8 cellular contexts compared by ENCODE assay signal in the genomic region with DNA sequence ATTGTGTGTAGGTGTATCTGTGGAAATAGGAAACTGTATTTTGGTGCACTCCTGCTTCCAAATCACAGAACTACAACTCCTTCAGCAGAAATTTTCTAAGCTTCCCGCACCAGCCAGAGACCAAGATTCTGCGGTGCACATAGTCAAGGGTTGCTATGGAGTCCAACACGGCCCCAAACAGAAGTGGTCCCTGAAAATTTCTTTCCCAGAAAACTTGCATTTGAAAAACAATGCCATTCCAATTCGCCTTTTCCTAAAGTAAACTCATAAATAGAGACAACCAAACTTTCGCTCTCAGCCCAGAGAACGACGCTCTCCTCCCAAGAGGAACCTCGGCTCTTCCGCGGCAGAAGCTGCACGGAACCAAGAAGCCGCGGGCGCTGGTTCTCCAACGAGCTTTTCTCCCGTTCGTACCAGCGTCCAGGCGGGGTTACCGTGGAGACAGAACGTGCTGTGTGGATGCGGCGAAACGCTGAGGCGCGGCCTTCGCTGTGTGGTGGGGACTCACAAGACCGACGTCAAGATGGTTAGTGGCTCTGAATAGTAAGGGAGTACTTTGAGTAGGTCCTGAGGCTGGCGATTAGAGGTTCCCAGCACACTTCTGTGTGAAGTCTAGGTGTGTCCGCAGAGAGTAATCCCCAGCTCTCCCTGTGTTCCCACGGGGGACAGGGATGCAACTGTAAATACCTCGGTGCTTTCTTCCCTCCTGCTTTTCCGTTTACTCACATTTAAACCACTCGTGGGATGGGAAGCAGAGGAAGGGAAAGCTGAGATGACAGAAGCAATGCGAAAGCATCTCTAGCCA. TPM values are rescaled to one million over a fixed set of nuclear protein-coding genes. Genes with fewer than 3 reads are reported as not detected.
DNase-seq lines count a peak whose midpoint lies in the region; ATAC-seq and TF ChIP-seq lines count a peak whose summit lies in the region.

No MANE protein-coding gene starts in this region.

- peaks cover 6% of the 10 kb centered on the region for H3K4me1 ChIP-seq in ectodermal cell (ENCODE audit: control insufficient read depth, insufficient read depth, low read length)
- peaks cover 5% of the 10 kb centered on the region for H3K4me1 ChIP-seq in lower lobe of right lung

- H3K4me1 Mint-ChIP-seq in CD4-positive, alpha-beta T cell (ENCODE audit: low read depth), result peaks cover 14% of the 10 kb centered on the region
- peaks cover 18% of the 10 kb centered on the region for H3K4me1 Mint-ChIP-seq in activated CD8-positive, alpha-beta T cell treated with anti-CD3 and anti-CD28 coated beads for 36 hours (ENCODE audit: low read depth)

- CTCF ChIA-PET in CD4-positive, alpha-beta T cell (lab: Charles Lee), result interaction anchor here (0.5 to 2.2 kb wide), 4 partner anchors 23 to 1249 kb away, joined by 3 to 8 read pairs (median 4); no protein-coding TSS in a partner anchor
- CTCF ChIA-PET in activated CD8-positive, alpha-beta T cell treated with anti-CD3 and anti-CD28 coated beads for 36 hours (lab: Charles Lee), result interaction anchor here (0.9 to 1.6 kb wide), 8 partner anchors 9 to 247 kb away, joined by 3 to 9 read pairs (median 4); no protein-coding TSS in a partner anchor

- no peaks in the 10 kb centered on the region for H3K36me3 ChIP-seq in ectodermal cell (ENCODE audit: control insufficient read depth, insufficient read depth, low read length)
- H3K36me3 ChIP-seq in lower lobe of right lung, result peaks cover 5% of the 10 kb centered on the region

- intact Hi-C loops in CD4-positive, alpha-beta T cell (cut with DNase I, micrococcal nuclease), result loop anchor here (1.0 to 10.0 kb wide), 6 partner anchors 23 to 379 kb away; partner anchors contain the start of genes FMC1 (in 1 of the 2), UBN2 (in 1 of the 2) and ZC3HAV1 (in 1 of the 2)
- intact Hi-C loops in activated CD8-positive, alpha-beta T cell treated with anti-CD3 and anti-CD28 coated beads for 36 hours (cut with micrococcal nuclease), result no loop called here
- intact Hi-C loops in lower lobe of right lung (cut with DNase I), result no loop called here

- 2 to 3% methylated on average over 34 to 36 of the region's 36 CpGs for WGBS in ectodermal cell, 2 experiments

- POLR2A ChIA-PET in CD4-positive, alpha-beta T cell (lab: Charles Lee), result interaction anchor here (0.6 to 3.4 kb wide), 13 partner anchors 12 to 247 kb away, joined by 3 to 23 read pairs (median 6); partner anchors contain the start of genes LUC7L2 and UBN2
- POLR2A ChIA-PET in activated CD8-positive, alpha-beta T cell treated with anti-CD3 and anti-CD28 coated beads for 36 hours (lab: Charles Lee), result interaction anchor here (0.6 to 1.7 kb wide), 13 partner anchors 11 to 98 kb away, joined by 3 to 6 read pairs (median 4); partner anchors contain the start of gene UBN2

- no peaks in the 10 kb centered on the region for H3K36me3 Mint-ChIP-seq in CD4-positive, alpha-beta T cell (ENCODE audit: low read depth)
- H3K36me3 Mint-ChIP-seq in activated CD8-positive, alpha-beta T cell treated with anti-CD3 and anti-CD28 coated beads for 36 hours (ENCODE audit: low read depth), result no peaks in the 10 kb centered on the region

- peak overlapping the region; percentile 83 for H3K27ac Mint-ChIP-seq in CD4-positive, alpha-beta T cell
- peak overlapping the region; percentile 69 for H3K27ac Mint-ChIP-seq in activated CD8-positive, alpha-beta T cell treated with anti-CD3 and anti-CD28 coated beads for 36 hours

- peak overlapping the region; percentile 53 for H3K4me3 ChIP-seq in ectodermal cell (ENCODE audit: insufficient read depth, low read depth, low read length)
- H3K4me3 ChIP-seq in lower lobe of right lung, result peak overlapping the region; percentile 56

- no peaks in the 10 kb centered on the region for H3K9me3 Mint-ChIP-seq in CD4-positive, alpha-beta T cell
- H3K9me3 Mint-ChIP-seq in activated CD8-positive, alpha-beta T cell treated with anti-CD3 and anti-CD28 coated beads for 36 hours, result no peaks in the 10 kb centered on the region

- ATAC-seq in CD4-positive, alpha-beta T cell (ENCODE audit: poor library complexity), result peak; percentile 98
- ATAC-seq in GM19397 (IDR thresholded peaks at IDR 0.05; ENCODE audit: unreplicated experiment) (peak; percentile 99), HG03558 (IDR thresholded peaks at IDR 0.05; ENCODE audit: extremely low read depth, unreplicated experiment) (peak; percentile 84), lower lobe of right lung (peak; percentile 99)
- peak; percentile 97 for ATAC-seq in activated CD8-positive, alpha-beta T cell treated with anti-CD3 and anti-CD28 coated beads for 36 hours

- no peaks in the 10 kb centered on the region for H3K27me3 ChIP-seq in CD4-positive, alpha-beta T cell (ENCODE audit: control insufficient read depth, insufficient read depth, low read length)
- H3K27me3 ChIP-seq in ectodermal cell (ENCODE audit: control insufficient read depth, insufficient read depth, low read length, poor library complexity, severe bottlenecking), result peaks cover 13% of the 10 kb centered on the region
- no peaks in the 10 kb centered on the region for H3K27me3 ChIP-seq in lower lobe of right lung (ENCODE audit: low read depth)

- peak overlapping the region; percentile 89 for H3K4me3 Mint-ChIP-seq in CD4-positive, alpha-beta T cell
- H3K4me3 Mint-ChIP-seq in activated CD8-positive, alpha-beta T cell treated with anti-CD3 and anti-CD28 coated beads for 36 hours, result peak overlapping the region; percentile 76

- H3K9me3 ChIP-seq in CD4-positive, alpha-beta T cell (ENCODE audit: control insufficient read depth, low read length), result no peaks in the 10 kb centered on the region
- no peaks in the 10 kb centered on the region for H3K9me3 ChIP-seq in ectodermal cell (ENCODE audit: control insufficient read depth, low read length)
- no peaks in the 10 kb centered on the region for H3K9me3 ChIP-seq in lower lobe of right lung

- no peak for TF ChIP-seq CTCF in CD4-positive, alpha-beta T cell (IDR thresholded peaks at IDR 0.05)
- TF ChIP-seq CTCF in activated CD8-positive, alpha-beta T cell treated with anti-CD3 and anti-CD28 coated beads for 36 hours (IDR thresholded peaks at IDR 0.05), result no peak
- no peak for TF ChIP-seq CTCF in lower lobe of right lung (IDR thresholded peaks at IDR 0.05)

- DNase-seq in CD4-positive, alpha-beta T cell, result peak; percentile 81 to 88 (median 85)
- DNase-seq in NCI-H82 (lab: John Stamatoyannopoulos, UW) (peak; percentile 92), lower lobe of right lung (peak; percentile 94)
- DNase-seq in activated CD8-positive, alpha-beta T cell treated with anti-CD3 and anti-CD28 coated beads for 36 hours, result peak; percentile 92
- DNase-seq in stimulated activated CD4-positive, alpha-beta T cell treated with anti-CD3 and anti-CD28 coated beads, Interleukin-4, amount 100 ng/mL, for 48 hours (ENCODE audit: low read depth in 2 of 2), result peak; percentile 82 to 85

- H3K27ac ChIP-seq in CD4-positive, alpha-beta T cell (ENCODE audit: low read depth, low read length), result peak overlapping the region; percentile 35
- H3K27ac ChIP-seq in ectodermal cell (ENCODE audit: insufficient read depth, low read depth, low read length, poor library complexity, severe bottlenecking), result no peak overlapping the region
- H3K27ac ChIP-seq in lower lobe of right lung, result peak overlapping the region; percentile 69

- no peaks in the 10 kb centered on the region for H3K27me3 Mint-ChIP-seq in CD4-positive, alpha-beta T cell
- no peaks in the 10 kb centered on the region for H3K27me3 Mint-ChIP-seq in activated CD8-positive, alpha-beta T cell treated with anti-CD3 and anti-CD28 coated beads for 36 hours

RNA-seq across cellular contexts. Expression of gene ZC3HAV1, which starts 24.0 kb away (rescaled TPM):
- total RNA-seq in CD4-positive, alpha-beta T cell, result 100 to 1,000 TPM; 169 to 178 TPM
- 100 to 1,000 TPM; 125 to 128 TPM for total RNA-seq in activated CD8-positive, alpha-beta T cell treated with anti-CD3 and anti-CD28 coated beads for 36 hours
- polyA plus RNA-seq in ectodermal cell (2013, experiment 1 of 4), result 10.0 TPM
- polyA plus RNA-seq in ectodermal cell (2013, experiment 2 of 4), result 10.8 TPM
- polyA plus RNA-seq in ectodermal cell (2013, experiment 3 of 4), result 8.2 TPM
- polyA plus RNA-seq in ectodermal cell (2013, experiment 4 of 4), result 7.9 TPM
- total RNA-seq in lower lobe of right lung, result 43.6 TPM

Comparison
In these comparisons a context has a peak if more than half of its experiments do, and no peak if none do; other contexts are left out.
1. intact Hi-C loops: an anchor here in CD4-positive, alpha-beta T cell (1.0 to 10.0 kb wide); none called in activated CD8-positive, alpha-beta T cell treated with anti-CD3 and anti-CD28 coated beads for 36 hours and lower lobe of right lung.